Comparison of ENCODE assay signal across 1 cellular context in genomic region chr2:162343824-162344616, GRCh38.
TF ChIP-seq lines count a peak whose summit lies in the region.

Gene GCA (plus strand): TSS chr2:162344132. CDS start chr2:162344249, 117 bp downstream.

TF ChIP-seq in GM12878, 131 proteins besides CTCF, POLR2A, EP300 and RAD21 (continued from another document and continues in another):
- TF ChIP-seq RELB (IDR thresholded peaks at IDR 0.05; ENCODE audit: low read depth) (peak; percentile 64), PAX8 (IDR thresholded peaks at IDR 0.05) (no peak), LARP7 (IDR thresholded peaks at IDR 0.05) (no peak), BCL11A (IDR thresholded peaks at IDR 0.05; ENCODE audit: low read depth, low read length) (no peak), FOXK2 (IDR thresholded peaks at IDR 0.05) (no peak), HDAC2 (IDR thresholded peaks at IDR 0.05) (no peak), BACH1 (IDR thresholded peaks at IDR 0.05; ENCODE audit: borderline replicate concordance) (no peak), POLR2AphosphoS2 (IDR thresholded peaks at IDR 0.05; ENCODE audit: low read depth, low read length) (no peak), CBX3 (IDR thresholded peaks at IDR 0.05; ENCODE audit: borderline replicate concordance, low read depth) (no peak), SUPT20H (IDR thresholded peaks at IDR 0.05; ENCODE audit: borderline replicate concordance, control insufficient read depth, low read depth, low read length) (no peak), SPI1 (IDR thresholded peaks at IDR 0.05; ENCODE audit: borderline replicate concordance, insufficient read depth, low read depth, low read length) (no peak), MEF2A (IDR thresholded peaks at IDR 0.05; ENCODE audit: insufficient read depth, low read depth, low read length) (no peak), RAD51 (IDR thresholded peaks at IDR 0.05) (no peak), BRCA1 (IDR thresholded peaks at IDR 0.05; ENCODE audit: low read depth, low read length) (peak; percentile 68), NKRF (conservative IDR thresholded peaks at IDR 0.05) (peak; percentile 47), NFYA (IDR thresholded peaks at IDR 0.05; ENCODE audit: borderline replicate concordance, low read depth, low read length) (no peak), IRF4 (IDR thresholded peaks at IDR 0.05; ENCODE audit: low read depth, low read length) (peak; percentile 43; the same call in 1 of the 2 replicates), SRF (IDR thresholded peaks at IDR 0.05; ENCODE audit: low read depth in 2 of 2, low read length in 2 of 2) (no peak), JUND (IDR thresholded peaks at IDR 0.05; ENCODE audit: low read depth, low read length) (no peak), EZH2 (IDR thresholded peaks at IDR 0.05; ENCODE audit: borderline replicate concordance, control insufficient read depth, low read depth, low read length) (no peak), CBFB (IDR thresholded peaks at IDR 0.05; ENCODE audit: low read depth) (peak; percentile 57), REST (IDR thresholded peaks at IDR 0.05; ENCODE audit: low read depth, low read length) (no peak), MEF2B (IDR thresholded peaks at IDR 0.05; ENCODE audit: partially characterized antibody, poor library complexity, severe bottlenecking) (no peak), HDGF (IDR thresholded peaks at IDR 0.05) (peak; percentile 97), BMI1 (IDR thresholded peaks at IDR 0.05; ENCODE audit: borderline replicate concordance) (no peak), YY1 (IDR thresholded peaks at IDR 0.05; ENCODE audit: low read depth, low read length) (no peak), NFXL1 (IDR thresholded peaks at IDR 0.05; ENCODE audit: borderline replicate concordance) (no peak), NRF1 (conservative IDR thresholded peaks at IDR 0.05; ENCODE audit: low read depth, low read length) (no peak), ZNF207 (IDR thresholded peaks at IDR 0.05; ENCODE audit: borderline replicate concordance) (peak; percentile 59; the same call in 1 of the 2 replicates), SKIL (IDR thresholded peaks at IDR 0.05; ENCODE audit: low read depth, poor library complexity, severe bottlenecking) (no peak), ZNF274 (IDR thresholded peaks at IDR 0.05; ENCODE audit: insufficient read depth, insufficient read length) (no peak), ATF3 (IDR thresholded peaks at IDR 0.05; ENCODE audit: borderline replicate concordance, extremely low read depth, low read depth, low read length) (no peak)
- TF ChIP-seq, protein P1, sequence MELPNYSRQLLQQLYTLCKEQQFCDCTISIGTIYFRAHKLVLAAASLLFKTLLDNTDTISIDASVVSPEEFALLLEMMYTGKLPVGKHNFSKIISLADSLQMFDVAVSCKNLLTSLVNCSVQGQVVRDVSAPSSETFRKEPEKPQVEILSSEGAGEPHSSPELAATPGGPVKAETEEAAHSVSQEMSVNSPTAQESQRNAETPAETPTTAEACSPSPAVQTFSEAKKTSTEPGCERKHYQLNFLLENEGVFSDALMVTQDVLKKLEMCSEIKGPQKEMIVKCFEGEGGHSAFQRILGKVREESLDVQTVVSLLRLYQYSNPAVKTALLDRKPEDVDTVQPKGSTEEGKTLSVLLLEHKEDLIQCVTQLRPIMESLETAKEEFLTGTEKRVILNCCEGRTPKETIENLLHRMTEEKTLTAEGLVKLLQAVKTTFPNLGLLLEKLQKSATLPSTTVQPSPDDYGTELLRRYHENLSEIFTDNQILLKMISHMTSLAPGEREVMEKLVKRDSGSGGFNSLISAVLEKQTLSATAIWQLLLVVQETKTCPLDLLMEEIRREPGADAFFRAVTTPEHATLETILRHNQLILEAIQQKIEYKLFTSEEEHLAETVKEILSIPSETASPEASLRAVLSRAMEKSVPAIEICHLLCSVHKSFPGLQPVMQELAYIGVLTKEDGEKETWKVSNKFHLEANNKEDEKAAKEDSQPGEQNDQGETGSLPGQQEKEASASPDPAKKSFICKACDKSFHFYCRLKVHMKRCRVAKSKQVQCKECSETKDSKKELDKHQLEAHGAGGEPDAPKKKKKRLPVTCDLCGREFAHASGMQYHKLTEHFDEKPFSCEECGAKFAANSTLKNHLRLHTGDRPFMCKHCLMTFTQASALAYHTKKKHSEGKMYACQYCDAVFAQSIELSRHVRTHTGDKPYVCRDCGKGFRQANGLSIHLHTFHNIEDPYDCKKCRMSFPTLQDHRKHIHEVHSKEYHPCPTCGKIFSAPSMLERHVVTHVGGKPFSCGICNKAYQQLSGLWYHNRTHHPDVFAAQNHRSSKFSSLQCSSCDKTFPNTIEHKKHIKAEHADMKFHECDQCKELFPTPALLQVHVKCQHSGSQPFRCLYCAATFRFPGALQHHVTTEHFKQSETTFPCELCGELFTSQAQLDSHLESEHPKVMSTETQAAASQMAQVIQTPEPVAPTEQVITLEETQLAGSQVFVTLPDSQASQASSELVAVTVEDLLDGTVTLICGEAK (IDR thresholded peaks at IDR 0.05; ENCODE audit: borderline replicate concordance), result no peak
- TF ChIP-seq, protein P2, sequence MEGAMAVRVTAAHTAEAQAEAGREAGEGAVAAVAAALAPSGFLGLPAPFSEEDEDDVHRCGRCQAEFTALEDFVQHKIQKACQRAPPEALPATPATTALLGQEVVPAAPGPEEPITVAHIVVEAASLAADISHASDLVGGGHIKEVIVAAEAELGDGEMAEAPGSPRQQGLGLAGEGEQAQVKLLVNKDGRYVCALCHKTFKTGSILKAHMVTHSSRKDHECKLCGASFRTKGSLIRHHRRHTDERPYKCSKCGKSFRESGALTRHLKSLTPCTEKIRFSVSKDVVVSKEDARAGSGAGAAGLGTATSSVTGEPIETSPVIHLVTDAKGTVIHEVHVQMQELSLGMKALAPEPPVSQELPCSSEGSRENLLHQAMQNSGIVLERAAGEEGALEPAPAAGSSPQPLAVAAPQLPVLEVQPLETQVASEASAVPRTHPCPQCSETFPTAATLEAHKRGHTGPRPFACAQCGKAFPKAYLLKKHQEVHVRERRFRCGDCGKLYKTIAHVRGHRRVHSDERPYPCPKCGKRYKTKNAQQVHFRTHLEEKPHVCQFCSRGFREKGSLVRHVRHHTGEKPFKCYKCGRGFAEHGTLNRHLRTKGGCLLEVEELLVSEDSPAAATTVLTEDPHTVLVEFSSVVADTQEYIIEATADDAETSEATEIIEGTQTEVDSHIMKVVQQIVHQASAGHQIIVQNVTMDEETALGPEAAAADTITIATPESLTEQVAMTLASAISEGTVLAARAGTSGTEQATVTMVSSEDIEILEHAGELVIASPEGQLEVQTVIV (IDR thresholded peaks at IDR 0.05; ENCODE audit: borderline replicate concordance, partially characterized antibody), result no peak
- TF ChIP-seq, protein P3, sequence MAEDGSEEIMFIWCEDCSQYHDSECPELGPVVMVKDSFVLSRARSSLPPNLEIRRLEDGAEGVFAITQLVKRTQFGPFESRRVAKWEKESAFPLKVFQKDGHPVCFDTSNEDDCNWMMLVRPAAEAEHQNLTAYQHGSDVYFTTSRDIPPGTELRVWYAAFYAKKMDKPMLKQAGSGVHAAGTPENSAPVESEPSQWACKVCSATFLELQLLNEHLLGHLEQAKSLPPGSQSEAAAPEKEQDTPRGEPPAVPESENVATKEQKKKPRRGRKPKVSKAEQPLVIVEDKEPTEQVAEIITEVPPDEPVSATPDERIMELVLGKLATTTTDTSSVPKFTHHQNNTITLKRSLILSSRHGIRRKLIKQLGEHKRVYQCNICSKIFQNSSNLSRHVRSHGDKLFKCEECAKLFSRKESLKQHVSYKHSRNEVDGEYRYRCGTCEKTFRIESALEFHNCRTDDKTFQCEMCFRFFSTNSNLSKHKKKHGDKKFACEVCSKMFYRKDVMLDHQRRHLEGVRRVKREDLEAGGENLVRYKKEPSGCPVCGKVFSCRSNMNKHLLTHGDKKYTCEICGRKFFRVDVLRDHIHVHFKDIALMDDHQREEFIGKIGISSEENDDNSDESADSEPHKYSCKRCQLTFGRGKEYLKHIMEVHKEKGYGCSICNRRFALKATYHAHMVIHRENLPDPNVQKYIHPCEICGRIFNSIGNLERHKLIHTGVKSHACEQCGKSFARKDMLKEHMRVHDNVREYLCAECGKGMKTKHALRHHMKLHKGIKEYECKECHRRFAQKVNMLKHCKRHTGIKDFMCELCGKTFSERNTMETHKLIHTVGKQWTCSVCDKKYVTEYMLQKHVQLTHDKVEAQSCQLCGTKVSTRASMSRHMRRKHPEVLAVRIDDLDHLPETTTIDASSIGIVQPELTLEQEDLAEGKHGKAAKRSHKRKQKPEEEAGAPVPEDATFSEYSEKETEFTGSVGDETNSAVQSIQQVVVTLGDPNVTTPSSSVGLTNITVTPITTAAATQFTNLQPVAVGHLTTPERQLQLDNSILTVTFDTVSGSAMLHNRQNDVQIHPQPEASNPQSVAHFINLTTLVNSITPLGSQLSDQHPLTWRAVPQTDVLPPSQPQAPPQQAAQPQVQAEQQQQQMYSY (CRISPR knock-in tag; IDR thresholded peaks at IDR 0.05), result no peak
